ENCODE assay signal across 1 cellular context in genomic region chr7:37150180-37150579, GRCh38.
TF ChIP-seq lines count a peak whose summit lies in the region.

No MANE protein-coding gene starts in this region.

TF ChIP-seq in HepG2, 621 proteins besides CTCF, POLR2A, EP300 and RAD21 (continued from another document and continues in another):
- TF ChIP-seq ZNF318 (CRISPR knock-in tag; IDR thresholded peaks at IDR 0.05) (no peak), ZNF7 (CRISPR knock-in tag; IDR thresholded peaks at IDR 0.05) (no peak), MIXL1 (CRISPR knock-in tag; IDR thresholded peaks at IDR 0.05) (0 out of 2 replicates have a peak, but pooled peaks have one; percentile 14), FOXK1 (CRISPR knock-in tag; IDR thresholded peaks at IDR 0.05; ENCODE audit: borderline replicate concordance, low read depth) (0 out of 2 replicates have a peak, but pooled peaks have one; percentile 41), MAZ (IDR thresholded peaks at IDR 0.05; ENCODE audit: borderline replicate concordance, low read depth, low read length) (no peak), MAZ (CRISPR knock-in tag; IDR thresholded peaks at IDR 0.05; ENCODE audit: low read depth) (no peak), PAXIP1 (CRISPR knock-in tag; conservative IDR thresholded peaks at IDR 0.05) (peak; percentile 53; the same call in 1 of the 2 replicates), SP4 (CRISPR knock-in tag; IDR thresholded peaks at IDR 0.05) (no peak), DRAP1 (CRISPR knock-in tag; IDR thresholded peaks at IDR 0.05) (no peak), ZNF652 (CRISPR knock-in tag; IDR thresholded peaks at IDR 0.05; ENCODE audit: borderline replicate concordance, low read depth) (peak; percentile 20; the same call in 1 of the 2 replicates), ATF5 (CRISPR knock-in tag; IDR thresholded peaks at IDR 0.05; ENCODE audit: low read depth) (no peak), NR2F1 (CRISPR knock-in tag; IDR thresholded peaks at IDR 0.05) (peak in 1 of 2 experiments; percentile 33; a peak in 1 of 4 replicates), NR2F6 (IDR thresholded peaks at IDR 0.05) (peak; percentile 40), NR2F6 (CRISPR knock-in tag; IDR thresholded peaks at IDR 0.05) (no peak), FOXA3 (CRISPR knock-in tag; IDR thresholded peaks at IDR 0.05) (peak; percentile 59), NFE2L2 (IDR thresholded peaks at IDR 0.05; ENCODE audit: low read length) (no peak), GATAD2A (CRISPR knock-in tag; IDR thresholded peaks at IDR 0.05) (peak; percentile 40; the same call in 1 of the 2 replicates), CREM (IDR thresholded peaks at IDR 0.05) (peak; percentile 25; the same call in 1 of the 2 replicates), CREM (CRISPR knock-in tag; IDR thresholded peaks at IDR 0.05) (no peak), HNF4G (IDR thresholded peaks at IDR 0.05; ENCODE audit: borderline replicate concordance, low read depth, low read length) (peak; percentile 57; the same call in 1 of the 2 replicates), HNF4G (CRISPR knock-in tag; IDR thresholded peaks at IDR 0.05; ENCODE audit: borderline replicate concordance, low read depth) (no peak), SOX6 (IDR thresholded peaks at IDR 0.05) (no peak), SOX6 (CRISPR knock-in tag; IDR thresholded peaks at IDR 0.05) (peak; percentile 56; the same call in 1 of the 2 replicates), GMEB2 (CRISPR knock-in tag; IDR thresholded peaks at IDR 0.05; ENCODE audit: low read depth) (no peak), GFI1 (CRISPR knock-in tag; IDR thresholded peaks at IDR 0.05; ENCODE audit: borderline replicate concordance) (peak; percentile 49; the same call in 1 of the 2 replicates), SOX5 (CRISPR knock-in tag; IDR thresholded peaks at IDR 0.05; ENCODE audit: borderline replicate concordance) (peak; percentile 18; the same call in 1 of the 2 replicates), HDAC1 (CRISPR knock-in tag; IDR thresholded peaks at IDR 0.05) (no peak), ZNF629 (CRISPR knock-in tag; conservative IDR thresholded peaks at IDR 0.05) (peak; percentile 95), MXD4 (CRISPR knock-in tag; IDR thresholded peaks at IDR 0.05) (no peak), HNF1A (IDR thresholded peaks at IDR 0.05; ENCODE audit: low read depth) (peak; percentile 43; the same call in 1 of the 2 replicates), HNF1A (CRISPR knock-in tag; IDR thresholded peaks at IDR 0.05; ENCODE audit: borderline replicate concordance) (peak; percentile 45; the same call in 1 of the 2 replicates), TSC22D2 (CRISPR knock-in tag; IDR thresholded peaks at IDR 0.05; ENCODE audit: borderline replicate concordance) (no peak), HNF4A (CRISPR knock-in tag; IDR thresholded peaks at IDR 0.05) (peak; percentile 82), ZNF251 (CRISPR knock-in tag; IDR thresholded peaks at IDR 0.05) (no peak), ZBED4 (CRISPR knock-in tag; IDR thresholded peaks at IDR 0.05; ENCODE audit: borderline replicate concordance) (no peak)
